Comparison of ENCODE assay signal across 19 cellular contexts in the genomic region with DNA sequence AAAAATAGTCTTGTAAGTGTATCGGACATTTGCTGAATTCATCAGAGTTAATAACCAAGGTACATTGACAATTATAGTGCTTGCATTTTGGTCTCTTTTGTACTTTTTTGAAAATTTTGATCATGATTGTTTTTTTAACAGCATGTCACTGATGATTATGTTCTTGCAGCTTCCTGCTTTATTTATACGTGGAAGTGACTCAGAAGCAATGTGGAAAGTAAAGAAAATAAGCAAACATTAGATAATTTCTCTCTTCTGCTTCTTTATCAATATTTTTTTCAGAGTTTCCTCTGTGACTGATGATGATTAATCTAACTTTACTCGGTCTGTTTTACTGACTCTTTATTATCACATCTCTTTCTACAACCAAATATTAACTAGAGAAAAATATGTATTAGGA.
DNase-seq lines count a peak whose midpoint lies in the region; ATAC-seq and TF ChIP-seq lines count a peak whose summit lies in the region.
"Had no signal": no experiment of that assay in that cellular context is flagged by ENCODE, and none has a peak within 500 bp of the region (broad histone marks: within the 10 kb centered on the region; RNA-seq: fewer than 3 reads in every experiment).

No MANE protein-coding gene starts in this region.

- no peaks in the 10 kb centered on the region for H4K20me1 ChIP-seq in smooth muscle cell (ENCODE audit: low read depth)

- H3K9ac ChIP-seq in smooth muscle cell (ENCODE audit: low read depth), result no peak overlapping the region

- DNase-seq in DMS53 treated with DMSO at 0.1 percent for 48 hours (lab: John Stamatoyannopoulos, UW; ENCODE audit: unreplicated experiment) (peak; percentile 25), NCI-H460 (ENCODE audit: extremely low read depth, low read depth) (peak; percentile 8), choroid plexus epithelial cell (ENCODE audit: low read depth) (peak; percentile 2), smooth muscle cell (lab: John Stamatoyannopoulos, UW; ENCODE audit: unreplicated experiment) (no peak), prostate gland (ENCODE audit: low spot score) (no peak), LoVo (ENCODE audit: low spot score) (no peak)
- DNase-seq: AML-193; Caco-2; CD4-positive, alpha-beta T cell; DMS79 treated with DMSO at 0.1 percent for 48 hours; GF-D8; H7; HFFc6 had no signal

- no peak for ATAC-seq in GM21737 (IDR thresholded peaks at IDR 0.05; ENCODE audit: unreplicated experiment)
- ATAC-seq: A549, GM23338, HCT116 had no signal

- no peak overlapping the region for H3K4me2 ChIP-seq in smooth muscle cell
- H3K4me2 ChIP-seq: A549, GM23338 had no signal

- H3K4me3 ChIP-seq in choroid plexus epithelial cell (ENCODE audit: low read depth, low read length) (no peak overlapping the region), smooth muscle cell (no peak overlapping the region), prostate gland (no peak overlapping the region)
- H3K4me3 ChIP-seq: A549, GM23338 had no signal

- TF ChIP-seq CTCF in choroid plexus epithelial cell (conservative IDR thresholded peaks at IDR 0.05; ENCODE audit: low read depth, low read length) (no peak), smooth muscle cell (IDR thresholded peaks at IDR 0.05; ENCODE audit: borderline replicate concordance, insufficient read depth, poor library complexity, severe bottlenecking) (no peak), prostate gland (IDR thresholded peaks at IDR 0.05) (no peak)

- peak overlapping the region; percentile 7 for H2AFZ ChIP-seq in smooth muscle cell (ENCODE audit: low read depth)
- H2AFZ ChIP-seq: GM23338 had no signal

- WGBS in smooth muscle cell (ENCODE audit: low lambda C conversion rate), result 51% methylated on average over 3 of the region's 3 CpGs
- 56% methylated on average over 3 of the region's 3 CpGs for WGBS in prostate gland

- no peaks in the 10 kb centered on the region for H3K4me1 ChIP-seq in smooth muscle cell (ENCODE audit: low read depth)
- no peaks in the 10 kb centered on the region for H3K4me1 ChIP-seq in prostate gland (replicated peaks)
- H3K4me1 ChIP-seq: A549 had no signal

- H3K9me3 ChIP-seq in smooth muscle cell (replicated peaks; ENCODE audit: low read depth) (no peaks in the 10 kb centered on the region), prostate gland (no peaks in the 10 kb centered on the region)
- H3K9me3 ChIP-seq: A549 had no signal

- no peak overlapping the region for H3K27ac ChIP-seq in smooth muscle cell (ENCODE audit: low read depth)
- no peak overlapping the region for H3K27ac ChIP-seq in prostate gland
- H3K27ac ChIP-seq: A549, C4-2B, HL-60 had no signal

- no peaks in the 10 kb centered on the region for H3F3A ChIP-seq in smooth muscle cell (ENCODE audit: low read depth)

- H3K79me2 ChIP-seq in smooth muscle cell (ENCODE audit: low read depth), result no peaks in the 10 kb centered on the region

- intact Hi-C loops in prostate gland (cut with DNase I), result no loop called here

- H3K36me3 ChIP-seq in smooth muscle cell (ENCODE audit: low read depth) (no peaks in the 10 kb centered on the region), prostate gland (no peaks in the 10 kb centered on the region)

- TF ChIP-seq POLR2A in prostate gland (IDR thresholded peaks at IDR 0.05), result no peak

- H3K27me3 ChIP-seq in smooth muscle cell (ENCODE audit: low read depth) (no peaks in the 10 kb centered on the region), prostate gland (replicated peaks; ENCODE audit: insufficient read depth) (no peaks in the 10 kb centered on the region)

Comparison
In these comparisons a context has a peak if more than half of its experiments do, and no peak if none do; other contexts are left out.
1. DNase-seq: peak in DMS53 treated with DMSO at 0.1 percent for 48 hours (single experiment), NCI-H460 (single experiment) and choroid plexus epithelial cell (single experiment); none in smooth muscle cell (single experiment), prostate gland (single experiment) and LoVo (single experiment).